ENCODE assay signal across 8 cellular contexts in the genomic region with DNA sequence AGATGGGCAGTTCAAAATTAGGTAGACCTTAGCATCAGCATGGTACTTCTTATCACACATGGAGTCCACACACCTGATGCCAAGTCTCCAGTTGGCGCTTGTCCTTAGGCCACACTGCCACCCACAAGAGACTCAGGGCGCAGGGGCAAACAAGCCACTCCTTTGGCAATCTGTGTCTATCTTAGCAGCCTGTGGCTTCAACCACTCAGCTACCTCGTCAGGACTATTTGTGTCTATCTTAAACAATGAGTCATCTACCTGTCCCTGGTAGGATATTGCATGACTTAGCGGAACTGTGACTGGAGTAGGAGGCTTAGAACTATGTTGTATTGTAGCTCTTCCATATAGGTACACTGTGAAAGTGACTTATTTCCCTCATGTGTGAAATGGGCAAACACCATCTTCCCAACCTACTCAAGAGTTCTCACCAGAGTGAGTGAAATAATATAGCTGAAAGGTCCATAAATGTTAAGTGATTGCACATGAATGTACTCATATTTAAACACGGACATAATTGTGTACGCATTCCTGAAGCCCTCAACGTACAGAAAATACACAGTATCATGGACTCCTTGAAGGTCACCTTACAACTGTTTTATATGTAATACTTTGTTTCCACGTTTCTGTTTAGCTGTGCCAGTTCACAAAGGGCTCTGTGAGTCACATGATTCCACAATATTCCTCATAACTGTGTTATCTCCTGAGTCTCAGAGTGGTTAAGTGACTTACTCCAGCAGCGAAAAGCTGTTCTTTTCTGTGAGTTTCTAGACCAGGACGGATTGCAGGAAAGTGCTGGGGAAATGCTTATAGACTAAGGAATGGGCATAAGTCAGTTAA. TPM values are rescaled to one million over a fixed set of nuclear protein-coding genes. Genes with fewer than 3 reads are reported as not detected.
A peak's percentile ranks its signal among the peaks of the same experiment; 100 is the strongest.
DNase-seq lines count a peak whose midpoint lies in the region; ATAC-seq and TF ChIP-seq lines count a peak whose summit lies in the region.

No MANE protein-coding gene starts in this region.

- no peak for TF ChIP-seq CTCF in breast epithelium (IDR thresholded peaks at IDR 0.05)
- TF ChIP-seq CTCF in GM13977 (IDR thresholded peaks at IDR 0.05; ENCODE audit: extremely low read depth, insufficient read depth, missing control alignments) = no peak
- no peak for TF ChIP-seq CTCF in GM20000 (IDR thresholded peaks at IDR 0.05; ENCODE audit: extremely low read depth, missing control alignments)

- ATAC-seq in memory B cell (ENCODE audit: low read depth) = no peak

- H3K4me1 ChIP-seq in NT2/D1 (ENCODE audit: insufficient read depth, insufficient read length) (peaks cover 2% of the 10 kb centered on the region), breast epithelium (no peaks in the 10 kb centered on the region), thymus (ENCODE audit: control insufficient read depth, insufficient read depth, low read length) (peaks cover 17% of the 10 kb centered on the region)

- no peaks in the 10 kb centered on the region for H3K9me3 Mint-ChIP-seq in memory B cell

- peaks cover 25% of the 10 kb centered on the region for H3K36me3 Mint-ChIP-seq in memory B cell

- peaks cover 20% of the 10 kb centered on the region for H3K4me1 Mint-ChIP-seq in memory B cell

- H3K9me3 ChIP-seq in NT2/D1 (ENCODE audit: insufficient read depth, low read length) = no peaks in the 10 kb centered on the region
- no peaks in the 10 kb centered on the region for H3K9me3 ChIP-seq in breast epithelium
- no peaks in the 10 kb centered on the region for H3K9me3 ChIP-seq in thymus (ENCODE audit: control insufficient read depth)

- peak overlapping the region; percentile 99 for H3K4me3 ChIP-seq in GM08714 (ENCODE audit: low read length)
- H3K4me3 ChIP-seq in NT2/D1 (ENCODE audit: insufficient read length, low read depth) = peak overlapping the region; percentile 98
- H3K4me3 ChIP-seq in breast epithelium = peak overlapping the region; percentile 78 to 97 (median 96)
- H3K4me3 ChIP-seq in thymus (ENCODE audit: low read length) = peak overlapping the region; percentile 95

- peak overlapping the region; percentile 100 for H3K9ac ChIP-seq in NT2/D1 (ENCODE audit: insufficient read length, low read depth)

- 58% methylated on average over 10 of the region's 10 CpGs for WGBS in thymus

- in situ Hi-C loops in GM13977 (cut with MboI; ENCODE audit: low pct_unique_long_range_greater_than_20kb, low sequenced_read_pairs, unreplicated experiment) = no loop called here

- DNase-seq in NT2/D1 (ENCODE audit: low read depth, low spot score) (no peak), breast epithelium (ENCODE audit: low spot score in 2 of 2) (no peak), memory B cell (ENCODE audit: low spot score in 2 of 2) (no peak), GM13977 (ENCODE audit: low spot score) (no peak), GM20000 (ENCODE audit: low spot score) (no peak), iPS-NIHi11 (ENCODE audit: low spot score) (no peak)

- peak overlapping the region; percentile 92 for H3K4me3 Mint-ChIP-seq in memory B cell

- H3K36me3 ChIP-seq in NT2/D1 (ENCODE audit: insufficient read depth, insufficient read length, low read length) (peaks cover 49% of the 10 kb centered on the region), breast epithelium (no peaks in the 10 kb centered on the region), thymus (ENCODE audit: control insufficient read depth, insufficient read depth) (peaks cover 38% of the 10 kb centered on the region)

- no peaks in the 10 kb centered on the region for H3K27me3 ChIP-seq in NT2/D1 (ENCODE audit: insufficient read depth, insufficient read length)
- no peaks in the 10 kb centered on the region for H3K27me3 ChIP-seq in breast epithelium
- H3K27me3 ChIP-seq in thymus (ENCODE audit: control insufficient read depth, insufficient read depth) = no peaks in the 10 kb centered on the region

- TF ChIP-seq POLR2A in breast epithelium (IDR thresholded peaks at IDR 0.05) = no peak

- H3K27me3 Mint-ChIP-seq in memory B cell = no peaks in the 10 kb centered on the region

- intact Hi-C loops in breast epithelium (cut with DNase I; ENCODE audit: low total_unique reads) = loop anchor here (10.0 kb wide), 1 partner anchor 673 kb away; no protein-coding TSS in a partner anchor

- H3K27ac Mint-ChIP-seq in memory B cell = peak overlapping the region; percentile 90

- H3K27ac ChIP-seq in breast epithelium = peak overlapping the region; percentile 92 to 95
- H3K27ac ChIP-seq in thymus (ENCODE audit: low read depth) = peak overlapping the region; percentile 98

RNA-seq across cellular contexts. Expression of gene TRIM27, which starts 1.6 kb away (rescaled TPM):
- 100 to 1,000 TPM in 1 of 3 donors, 10 to 100 TPM in 2; 38.7 to 106 (median 80.3) TPM for total RNA-seq in breast epithelium
- 67.9 TPM for polyA plus RNA-seq in thymus
